ENCODE assay signal across 22 cellular contexts in the genomic region with DNA sequence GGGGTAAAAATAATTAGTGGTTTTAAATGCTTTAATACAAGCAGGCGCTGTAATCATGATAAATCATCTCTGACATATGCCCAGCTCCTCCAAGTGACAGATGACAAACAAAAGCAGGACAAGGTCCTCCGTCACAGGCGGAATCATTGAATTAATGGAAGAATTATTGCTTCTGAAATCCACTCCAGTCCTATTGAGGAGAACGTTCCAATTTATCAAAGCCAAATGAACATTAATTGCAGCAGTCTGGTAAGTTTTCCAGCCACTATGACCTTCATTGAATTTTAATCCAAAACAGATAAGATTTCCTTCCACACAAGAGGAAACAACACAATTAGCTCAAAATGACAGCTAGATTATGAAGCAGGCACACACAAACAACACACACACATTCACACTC.
DNase-seq lines count a peak whose midpoint lies in the region; ATAC-seq, FAIRE-seq and TF ChIP-seq lines count a peak whose summit lies in the region.
"Had no signal": no experiment of that assay in that cellular context is flagged by ENCODE, and none has a peak within 500 bp of the region (broad histone marks: within the 10 kb centered on the region; RNA-seq: fewer than 3 reads in every experiment).

No MANE protein-coding gene starts in this region.

- H3K27me3 ChIP-seq in WERI-Rb-1 (ENCODE audit: insufficient read depth, low read depth, severe bottlenecking) (no peaks in the 10 kb centered on the region), pancreas (no peaks in the 10 kb centered on the region)

- DNase-seq in DMS153 (lab: John Stamatoyannopoulos, UW) (peak; percentile 94), NCI-H1436 (lab: John Stamatoyannopoulos, UW) (peak; percentile 48), NCI-H446 (lab: John Stamatoyannopoulos, UW) (peak; percentile 33 to 40), WERI-Rb-1 (no peak), pancreas (no peak), GOT3 (lab: John Stamatoyannopoulos, UW) (no peak)
- no peak for DNase-seq in activated naive CD4-positive, alpha-beta T cell treated with anti-CD3 and anti-CD28 coated beads, Interleukin-2, amount 50 U/mL, for 16 hours
- DNase-seq: activated CD4-positive, alpha-beta T cell treated with anti-CD3 and anti-CD28 coated beads for 36 hours; activated naive CD8-positive, alpha-beta T cell treated with anti-CD3 and anti-CD28 coated beads for 36 hours; CD4-positive, CD25-positive, alpha-beta regulatory T cell; effector CD4-positive, alpha-beta T cell; erythroblast; foreskin melanocyte; hippocampal formation; IMR-90; mucosa of descending colon; stimulated activated CD4-positive, alpha-beta T cell treated with anti-CD3 and anti-CD28 coated beads, Interleukin-4, amount 100 ng/mL, for 4 hours; stimulated activated naive CD8-positive, alpha-beta T cell treated with anti-CD3 and anti-CD28 coated beads, Interleukin-15, amount 100 ng/mL, for 72 hours; trophoblast cell had no signal

- H3K36me3 ChIP-seq in WERI-Rb-1 = no peaks in the 10 kb centered on the region; the same call in 1 of the 2 replicates
- no peaks in the 10 kb centered on the region for H3K36me3 ChIP-seq in pancreas

- peaks cover 0 to 7% (median 0%) of the 10 kb centered on the region in 3 donors for H3K4me1 ChIP-seq in pancreas

- 26 to 27% methylated on average over 4 of the region's 4 CpGs for WGBS in pancreas, 2 donors

- H3K27ac ChIP-seq in WERI-Rb-1 (peak overlapping the region; percentile 71), pancreas (no peak overlapping the region)
- H3K27ac ChIP-seq: HL-60 had no signal

- H3K4me3 ChIP-seq in WERI-Rb-1 (ENCODE audit: low read depth, low read length) (peak overlapping the region; percentile 32), pancreas (no peak overlapping the region)
- H3K4me3 ChIP-seq: mucosa of descending colon had no signal

- ATAC-seq in HG02981 (IDR thresholded peaks at IDR 0.05; ENCODE audit: unreplicated experiment) (no peak), pancreas (no peak)
- ATAC-seq: activated CD4-positive, alpha-beta T cell treated with anti-CD3 and anti-CD28 coated beads for 36 hours; activated T-helper 17 cell treated with anti-CD3 and anti-CD28 coated beads, Interleukin-2, amount 50 U/mL, for 72 hours; mucosa of descending colon; stimulated activated naive CD8-positive, alpha-beta T cell treated with anti-CD3 and anti-CD28 coated beads, Interleukin-15, amount 100 ng/mL, for 72 hours had no signal

- TF ChIP-seq CTCF in WERI-Rb-1 (IDR thresholded peaks at IDR 0.05; ENCODE audit: low read depth, low read length) = no peak
- no peak for TF ChIP-seq CTCF in pancreas (IDR thresholded peaks at IDR 0.05)

- no peaks in the 10 kb centered on the region for H3K9me3 ChIP-seq in WERI-Rb-1 (ENCODE audit: severe bottlenecking)
- H3K9me3 ChIP-seq in pancreas = no peaks in the 10 kb centered on the region
- H3K9me3 ChIP-seq: mucosa of descending colon had no signal

- intact Hi-C loops in pancreas (cut with DNase I) = no loop called here

- no peak for FAIRE-seq in pancreas (lab: Jason Lieb, UNC)

Comparison
In these comparisons a context has a peak if more than half of its experiments do, and no peak if none do; other contexts are left out.
1. DNase-seq: peak in DMS153 (single experiment), NCI-H1436 (single experiment) and NCI-H446 (2 of 2); none in WERI-Rb-1 (single experiment), pancreas (0 of 6), GOT3 (single experiment) and activated naive CD4-positive, alpha-beta T cell treated with anti-CD3 and anti-CD28 coated beads, Interleukin-2, amount 50 U/mL, for 16 hours (single experiment).